In genomic region chr3:179852117-179852886, GRCh38 we compare ENCODE assay signal across 8 cellular contexts.
DNase-seq lines count a peak whose midpoint lies in the region; ATAC-seq lines count a peak whose summit lies in the region.

No MANE protein-coding gene starts in this region.

- H3K36me3 Mint-ChIP-seq in activated CD4-positive, alpha-beta T cell treated with anti-CD3 and anti-CD28 coated beads, Interleukin-2, amount 10 ng/mL, durations not matched to agents 7 days and 5 days (ENCODE audit: low read depth) = no peaks in the 10 kb centered on the region

- CTCF ChIA-PET in activated CD4-positive, alpha-beta T cell treated with anti-CD3 and anti-CD28 coated beads, Interleukin-2, amount 10 ng/mL, durations not matched to agents 7 days and 5 days (lab: Charles Lee) = interaction anchor here (1.7 kb wide), 1 partner anchor 10 kb away, joined by 4 read pairs; no protein-coding TSS in a partner anchor

- ATAC-seq in HG02840 (IDR thresholded peaks at IDR 0.05; ENCODE audit: low FRiP score, unreplicated experiment) = no peak
- no peak for ATAC-seq in HG03521 (IDR thresholded peaks at IDR 0.05; ENCODE audit: unreplicated experiment)
- ATAC-seq in GM19324 (IDR thresholded peaks at IDR 0.05; ENCODE audit: low FRiP score, unreplicated experiment) = no peak

- H3K27me3 Mint-ChIP-seq in activated CD4-positive, alpha-beta T cell treated with anti-CD3 and anti-CD28 coated beads, Interleukin-2, amount 10 ng/mL, durations not matched to agents 7 days and 5 days = no peaks in the 10 kb centered on the region

- H3K27ac Mint-ChIP-seq in activated CD4-positive, alpha-beta T cell treated with anti-CD3 and anti-CD28 coated beads, Interleukin-2, amount 10 ng/mL, durations not matched to agents 7 days and 5 days = no peak overlapping the region

- DNase-seq in GDM1 (lab: John Stamatoyannopoulos, UW) (peak; percentile 28), H4 (ENCODE audit: low spot score) (peak; percentile 90), MV-4-11 (lab: John Stamatoyannopoulos, UW) (peak; percentile 93), fibroblast of gingiva (ENCODE audit: low read depth) (peak; percentile 21)
- no peak for DNase-seq in activated CD4-positive, alpha-beta T cell treated with anti-CD3 and anti-CD28 coated beads, Interleukin-2, amount 10 ng/mL, durations not matched to agents 7 days and 5 days

- POLR2A ChIA-PET in activated CD4-positive, alpha-beta T cell treated with anti-CD3 and anti-CD28 coated beads, Interleukin-2, amount 10 ng/mL, durations not matched to agents 7 days and 5 days (lab: Charles Lee) = no interaction called here

- no peaks in the 10 kb centered on the region for H3K9me3 Mint-ChIP-seq in activated CD4-positive, alpha-beta T cell treated with anti-CD3 and anti-CD28 coated beads, Interleukin-2, amount 10 ng/mL, durations not matched to agents 7 days and 5 days

- H3K4me1 Mint-ChIP-seq in activated CD4-positive, alpha-beta T cell treated with anti-CD3 and anti-CD28 coated beads, Interleukin-2, amount 10 ng/mL, durations not matched to agents 7 days and 5 days = no peaks in the 10 kb centered on the region

- no peak overlapping the region for H3K4me3 Mint-ChIP-seq in activated CD4-positive, alpha-beta T cell treated with anti-CD3 and anti-CD28 coated beads, Interleukin-2, amount 10 ng/mL, durations not matched to agents 7 days and 5 days
